8 cellular contexts compared by ENCODE assay signal in genomic region chr7:154913645-154914579, GRCh38.
DNase-seq lines count a peak whose midpoint lies in the region; ATAC-seq and TF ChIP-seq lines count a peak whose summit lies in the region.

No MANE protein-coding gene starts in this region.

- peak overlapping the region; percentile 66 for H3K4me3 Mint-ChIP-seq in activated naive CD8-positive, alpha-beta T cell treated with anti-CD3 and anti-CD28 coated beads, Interleukin-2, amount 50 U/mL, for 24 hours

- peak; percentile 94 for TF ChIP-seq CTCF in GM10266 (IDR thresholded peaks at IDR 0.05; ENCODE audit: control insufficient read depth, insufficient read depth, low read depth, missing control alignments)
- TF ChIP-seq CTCF in LNCAP (IDR thresholded peaks at IDR 0.05), result peak; percentile 89
- TF ChIP-seq CTCF in heart right ventricle (IDR thresholded peaks at IDR 0.05), result peak; percentile 78 to 97 (median 92)
- TF ChIP-seq CTCF in upper lobe of left lung (IDR thresholded peaks at IDR 0.05), result peak; percentile 84 to 90 (median 88)

- ATAC-seq in activated naive CD8-positive, alpha-beta T cell treated with anti-CD3 and anti-CD28 coated beads, Interleukin-2, amount 50 U/mL, for 24 hours, result peak; percentile 92
- ATAC-seq in heart right ventricle (peak; percentile 89 to 96 (median 92)), upper lobe of left lung (ENCODE audit: low FRiP score in 2 of 2) (peak; percentile 86 to 94)

- TF ChIP-seq POLR2A in upper lobe of left lung (IDR thresholded peaks at IDR 0.05), result no peak

- DNase-seq in GM10266 (ENCODE audit: extremely low spot score) (peak; percentile 87), H7 (peak; percentile 95), SW480 (ENCODE audit: low spot score) (peak; percentile 53), heart right ventricle (peak; percentile 82 to 90), posterior vena cava (ENCODE audit: low spot score) (peak; percentile 96), upper lobe of left lung (peak; percentile 88 to 89)
- DNase-seq in activated naive CD8-positive, alpha-beta T cell treated with anti-CD3 and anti-CD28 coated beads, Interleukin-2, amount 50 U/mL, for 24 hours, result peak; percentile 92

- peaks cover 4% of the 10 kb centered on the region for H3K4me1 Mint-ChIP-seq in activated naive CD8-positive, alpha-beta T cell treated with anti-CD3 and anti-CD28 coated beads, Interleukin-2, amount 50 U/mL, for 24 hours

- H3K27me3 ChIP-seq in H7 (ENCODE audit: control insufficient read depth, insufficient read depth, low read length) (peaks cover 3% of the 10 kb centered on the region; the same call in 1 of the 2 replicates), heart right ventricle (peaks cover 0 to 57% (median 37%) of the 10 kb centered on the region in 7 donors), upper lobe of left lung (peaks cover 0 to 9% (median 4%) of the 10 kb centered on the region in 4 donors)

- H3K9me3 ChIP-seq in heart right ventricle (peaks cover 0 to 10% (median 0%) of the 10 kb centered on the region in 11 donors), upper lobe of left lung (peaks cover 0 to 9% (median 3%) of the 10 kb centered on the region in 4 donors)

- no peaks in the 10 kb centered on the region for H3K36me3 Mint-ChIP-seq in activated naive CD8-positive, alpha-beta T cell treated with anti-CD3 and anti-CD28 coated beads, Interleukin-2, amount 50 U/mL, for 24 hours (ENCODE audit: low read depth)

- H3K4me1 ChIP-seq in heart right ventricle, result peaks cover 0 to 12% (median 10%) of the 10 kb centered on the region in 9 donors
- H3K4me1 ChIP-seq in upper lobe of left lung, result peaks cover 4 to 12% (median 7%) of the 10 kb centered on the region in 4 donors

- no peak overlapping the region for H3K27ac Mint-ChIP-seq in activated naive CD8-positive, alpha-beta T cell treated with anti-CD3 and anti-CD28 coated beads, Interleukin-2, amount 50 U/mL, for 24 hours

- no peak overlapping the region for H3K4me3 ChIP-seq in H7 (ENCODE audit: insufficient read depth, low read depth, low read length)
- H3K4me3 ChIP-seq in heart right ventricle, result peak overlapping the region; percentile 18 to 55 (median 47)
- H3K4me3 ChIP-seq in upper lobe of left lung, result peak overlapping the region in 3 of 4 donors; percentile 17 to 39 (median 32)

- H3K27ac ChIP-seq in heart right ventricle (no peak overlapping the region), upper lobe of left lung (no peak overlapping the region)

- H3K27me3 Mint-ChIP-seq in activated naive CD8-positive, alpha-beta T cell treated with anti-CD3 and anti-CD28 coated beads, Interleukin-2, amount 50 U/mL, for 24 hours, result peaks cover 18% of the 10 kb centered on the region

- TF ChIP-seq EP300 in upper lobe of left lung (IDR thresholded peaks at IDR 0.05), result no peak

- H3K36me3 ChIP-seq in H7 (replicated peaks; ENCODE audit: control insufficient read depth, insufficient read depth, low read length), result no peaks in the 10 kb centered on the region
- H3K36me3 ChIP-seq in heart right ventricle, result no peaks in the 10 kb centered on the region
- H3K36me3 ChIP-seq in upper lobe of left lung, result no peaks in the 10 kb centered on the region

- H3K9me3 Mint-ChIP-seq in activated naive CD8-positive, alpha-beta T cell treated with anti-CD3 and anti-CD28 coated beads, Interleukin-2, amount 50 U/mL, for 24 hours, result peaks cover 7% of the 10 kb centered on the region

- 11 to 13% methylated on average over 55 to 56 of the region's 56 CpGs for WGBS in heart right ventricle, 2 donors
- 19 to 26% methylated on average over 30 to 51 of the region's 56 CpGs for WGBS in upper lobe of left lung, 2 donors

- intact Hi-C loops in heart right ventricle (cut with DNase I) (loop anchor here in 2 of 10 donors (5.0 to 10.0 kb wide), 2 partner anchors 271 to 433 kb away; no protein-coding TSS in a partner anchor), posterior vena cava (cut with DNase I) (no loop called here)
